Comparison of ENCODE assay signal across 12 cellular contexts in the genomic region with DNA sequence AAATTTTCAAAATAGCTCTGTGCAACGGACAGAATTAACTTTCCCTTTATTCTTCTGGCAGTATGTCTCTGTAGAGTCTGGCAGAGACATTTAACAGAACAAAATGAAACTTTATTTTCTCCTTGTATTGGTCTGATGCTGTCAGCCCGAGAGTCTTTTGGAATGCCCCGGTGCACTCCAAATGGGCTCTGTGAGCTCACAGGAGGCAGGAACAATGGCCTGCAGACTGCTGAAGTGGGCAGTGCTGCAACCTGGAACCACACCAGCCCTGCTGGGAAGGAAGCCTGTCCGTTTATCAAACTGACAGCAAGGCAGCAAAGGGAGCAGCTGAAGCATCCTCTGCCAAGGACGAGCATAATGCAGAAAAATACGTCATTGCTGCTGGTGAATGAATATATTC.
DNase-seq lines count a peak whose midpoint lies in the region; ATAC-seq lines count a peak whose summit lies in the region.
"Had no signal": no experiment of that assay in that cellular context is flagged by ENCODE, and none has a peak within 500 bp of the region (broad histone marks: within the 10 kb centered on the region; RNA-seq: fewer than 3 reads in every experiment).

No MANE protein-coding gene starts in this region.

- H3K27me3 ChIP-seq in right cardiac atrium (ENCODE audit: control insufficient read depth, insufficient read depth) (no peaks in the 10 kb centered on the region), H7 (ENCODE audit: control insufficient read depth, insufficient read depth, low read length) (no peaks in the 10 kb centered on the region)
- H3K27me3 ChIP-seq: BE2C had no signal

- peak; percentile 82 for ATAC-seq in right cardiac atrium
- no peak for ATAC-seq in HG03469 (IDR thresholded peaks at IDR 0.05; ENCODE audit: unreplicated experiment)
- ATAC-seq in GM19455 (IDR thresholded peaks at IDR 0.05; ENCODE audit: unreplicated experiment): no peak
- ATAC-seq: activated T-helper 17 cell treated with anti-CD3 and anti-CD28 coated beads, Interleukin-2, amount 50 U/mL, for 72 hours had no signal

- H3K4me3 ChIP-seq in right cardiac atrium (ENCODE audit: low read length) (peak overlapping the region; percentile 18), H7 (ENCODE audit: insufficient read depth, low read depth, low read length) (no peak overlapping the region)

- H3K4me1 ChIP-seq in right cardiac atrium (ENCODE audit: control insufficient read depth, insufficient read depth, low read length): peaks cover 4% of the 10 kb centered on the region
- H3K4me1 ChIP-seq: BE2C had no signal

- no peaks in the 10 kb centered on the region for H3K36me3 ChIP-seq in H7 (replicated peaks; ENCODE audit: control insufficient read depth, insufficient read depth, low read length)
- H3K36me3 ChIP-seq: BE2C had no signal

- WGBS in right cardiac atrium: 16% methylated on average over 6 of the region's 6 CpGs

- peak; percentile 29 for DNase-seq in AG08396 (ENCODE audit: low spot score)
- peak; percentile 51 for DNase-seq in astrocyte of the hippocampus (ENCODE audit: low read depth, low spot score)
- peak; percentile 66 to 82 (median 81) for DNase-seq in right cardiac atrium
- peak; percentile 35 for DNase-seq in pulmonary artery endothelial cell (ENCODE audit: low read depth, low spot score)
- DNase-seq in H7: no peak
- DNase-seq in HuH-7.5 (ENCODE audit: low spot score): no peak
- DNase-seq: activated CD4-positive, alpha-beta T cell treated with anti-CD3 and anti-CD28 coated beads for 1 hour; BE2C; SHP77 treated with DMSO at 0.1 percent for 48 hours had no signal

- no peaks in the 10 kb centered on the region for H3K9me3 ChIP-seq in right cardiac atrium (ENCODE audit: control insufficient read depth, low read length)
- H3K9me3 ChIP-seq: BE2C had no signal

- peak overlapping the region; percentile 37 for H3K27ac ChIP-seq in right cardiac atrium (ENCODE audit: low read length)

- intact Hi-C loops in right cardiac atrium (cut with DNase I): loop anchor here in 1 of 4 donors (10.0 kb wide), 1 partner anchor 68 kb away; no protein-coding TSS in a partner anchor

Comparison
In these comparisons a context has a peak if more than half of its experiments do, and no peak if none do; other contexts are left out.
1. DNase-seq: peak in AG08396 (single experiment), astrocyte of the hippocampus (single experiment), right cardiac atrium (3 of 3) and pulmonary artery endothelial cell (single experiment); none in H7 (single experiment) and HuH-7.5 (single experiment).
2. ATAC-seq: peak in right cardiac atrium (2 of 2); none in HG03469 (single experiment) and GM19455 (single experiment).